Comparison of ENCODE assay signal across 11 cellular contexts in the genomic region with DNA sequence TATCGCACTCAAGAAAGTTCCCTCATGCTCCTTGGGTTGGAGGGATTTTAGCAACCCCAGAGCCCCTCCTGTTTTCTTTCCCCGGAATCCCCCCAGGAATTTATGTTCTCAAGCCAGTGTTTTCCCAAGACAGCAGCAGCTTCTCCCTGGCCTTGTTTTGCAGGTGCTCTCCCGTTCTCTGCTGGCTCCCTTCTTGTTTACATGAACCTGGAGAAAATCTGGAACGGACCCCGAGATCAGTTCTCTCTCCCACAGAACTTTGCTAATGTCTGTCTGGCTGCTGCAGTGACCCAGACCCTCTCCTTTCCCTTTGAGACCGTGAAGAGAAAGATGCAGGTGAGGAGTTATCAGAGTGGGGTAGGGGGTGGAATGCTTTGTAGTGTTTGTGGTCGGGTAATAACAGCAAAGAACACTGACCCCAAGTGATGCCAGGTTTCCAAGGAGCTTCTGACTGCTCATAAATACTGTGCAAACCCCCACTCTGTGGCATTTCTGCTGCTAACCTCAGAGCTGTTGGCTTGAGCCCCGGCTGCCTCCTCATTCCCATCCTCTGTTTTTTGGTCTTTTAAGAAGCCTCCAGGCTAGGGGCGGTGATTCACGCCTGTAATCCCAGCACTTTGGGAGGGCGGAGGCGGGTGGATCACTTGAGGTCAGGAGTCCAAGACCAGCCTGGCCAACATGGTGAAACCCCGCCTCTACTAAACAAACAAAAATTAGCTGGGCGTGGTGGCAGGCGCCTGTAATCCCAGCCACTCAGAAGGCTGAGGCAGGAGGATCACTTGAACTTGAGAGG. TPM values are rescaled to one million over a fixed set of nuclear protein-coding genes. Genes with fewer than 3 reads are reported as not detected.
DNase-seq lines count a peak whose midpoint lies in the region; ATAC-seq and TF ChIP-seq lines count a peak whose summit lies in the region.
"Had no signal": no experiment of that assay in that cellular context is flagged by ENCODE, and none has a peak within 500 bp of the region (broad histone marks: within the 10 kb centered on the region; RNA-seq: fewer than 3 reads in every experiment).

No MANE protein-coding gene starts in this region.

- no peaks in the 10 kb centered on the region for H3K79me1 ChIP-seq in trophoblast cell (ENCODE audit: low read length)

- no peak overlapping the region for H3K4me2 ChIP-seq in trophoblast cell (ENCODE audit: low read length)

- H3K27ac Mint-ChIP-seq in Caco-2 (ENCODE audit: unreplicated experiment): peak overlapping the region; percentile 87
- H3K27ac Mint-ChIP-seq in naive thymus-derived CD4-positive, alpha-beta T cell: no peak overlapping the region

- H3K36me3 ChIP-seq in Caco-2 (ENCODE audit: control insufficient read depth, insufficient read depth, low read length) (no peaks in the 10 kb centered on the region), trophoblast cell (ENCODE audit: control insufficient read depth in 1 of 2, insufficient read depth in 2 of 2, low read length in 2 of 2) (peaks cover 0 to 3% of the 10 kb centered on the region in 2 experiments)
- H3K36me3 ChIP-seq in naive thymus-derived CD4-positive, alpha-beta T cell (ENCODE audit: control insufficient read depth in 2 of 3, insufficient read depth in 3 of 3, low read length in 3 of 3): no peaks in the 10 kb centered on the region

- H2BK5ac ChIP-seq in trophoblast cell (ENCODE audit: low read depth, low read length, poor library complexity): no peak overlapping the region

- H3K9me3 Mint-ChIP-seq in Caco-2 (ENCODE audit: unreplicated experiment): no peaks in the 10 kb centered on the region
- no peaks in the 10 kb centered on the region for H3K9me3 Mint-ChIP-seq in naive thymus-derived CD4-positive, alpha-beta T cell

- ATAC-seq in naive thymus-derived CD4-positive, alpha-beta T cell: no peak

- no peak for TF ChIP-seq CTCF in Caco-2 (IDR thresholded peaks at IDR 0.05; ENCODE audit: insufficient read depth in 1 of 2, low read depth in 1 of 2, low read length in 1 of 2, severe bottlenecking in 1 of 2, unreplicated experiment in 1 of 2)

- POLR2A ChIA-PET in Caco-2 (lab: Charles Lee): interaction anchor here (0.8 kb wide), 1 partner anchor 12 kb away, joined by 3 read pairs; no protein-coding TSS in a partner anchor
- POLR2A ChIA-PET in HEK293T (lab: Yijun Ruan, JAX): interaction anchor here (0.6 to 1.1 kb wide), 3 partner anchors 58 to 381 kb away, joined by 3 to 4 read pairs (median 3); partner anchors contain the start of genes RPL39 and SLC25A5
- POLR2A ChIA-PET in naive thymus-derived CD4-positive, alpha-beta T cell (lab: Charles Lee): no interaction called here

- no peak overlapping the region for H4K91ac ChIP-seq in trophoblast cell (ENCODE audit: low read depth, low read length)

- DNase-seq in Caco-2 (peak; percentile 83 to 87), NCI-H226 (peak; percentile 88), epidermal melanocyte (ENCODE audit: insufficient read length, low spot score) (peak; percentile 33), trophoblast cell (peak; percentile 75 to 83), HEK293T (ENCODE audit: extremely low spot score) (no peak)
- DNase-seq in activated T-cell treated with anti-CD3 and anti-CD28 coated beads, Interleukin-2, amount 50 U/mL, for 1 hour: no peak
- DNase-seq in naive thymus-derived CD4-positive, alpha-beta T cell: no peak
- DNase-seq in activated CD4-positive, alpha-beta T cell treated with anti-CD3 and anti-CD28 coated beads for 4 hours: no peak
- DNase-seq: activated CD4-positive, alpha-beta T cell treated with anti-CD3 and anti-CD28 coated beads, Interleukin-2, amount 50 U/mL, for 48 hours; NCI-H1694 had no signal

- H3K4me1 Mint-ChIP-seq in Caco-2 (ENCODE audit: low read depth, unreplicated experiment): peaks cover 12% of the 10 kb centered on the region
- no peaks in the 10 kb centered on the region for H3K4me1 Mint-ChIP-seq in naive thymus-derived CD4-positive, alpha-beta T cell

- BruUV-seq in Caco-2 (replicated peaks; lab: Mats Ljungman, UMichigan): no TSS peak

- CTCF ChIA-PET in Caco-2 (lab: Charles Lee) (interaction anchor here (0.6 kb wide), 1 partner anchor 102 kb away, joined by 3 read pairs; no protein-coding TSS in a partner anchor), HEK293T (lab: Yijun Ruan, JAX) (interaction anchor here (0.9 kb wide), 1 partner anchor 102 kb away, joined by 3 read pairs; no protein-coding TSS in a partner anchor)
- CTCF ChIA-PET in naive thymus-derived CD4-positive, alpha-beta T cell (lab: Charles Lee): no interaction called here

- H3K4me1 ChIP-seq in Caco-2 (peaks cover 21% of the 10 kb centered on the region), trophoblast cell (ENCODE audit: control insufficient read depth in 1 of 2, insufficient read depth in 2 of 2, low read length in 2 of 2) (peaks cover 0 to 3% of the 10 kb centered on the region in 2 experiments)
- no peaks in the 10 kb centered on the region for H3K4me1 ChIP-seq in naive thymus-derived CD4-positive, alpha-beta T cell (ENCODE audit: control insufficient read depth in 2 of 2, insufficient read depth in 2 of 2, low read length in 2 of 2)

- H3K18ac ChIP-seq in trophoblast cell (ENCODE audit: low read length): no peak overlapping the region

- intact Hi-C loops in Caco-2 (cut with micrococcal nuclease; ENCODE audit: unreplicated experiment): loop anchor here (1.0 to 10.0 kb wide), 3 partner anchors 11 to 115 kb away; partner anchors contain the start of gene SLC25A43
- intact Hi-C loops in naive thymus-derived CD4-positive, alpha-beta T cell (cut with micrococcal nuclease): no loop called here

- H3K23ac ChIP-seq in trophoblast cell (ENCODE audit: low read length): no peak overlapping the region

- H3K14ac ChIP-seq in trophoblast cell (ENCODE audit: low read length): no peak overlapping the region

- H4K8ac ChIP-seq in trophoblast cell (ENCODE audit: low read depth, low read length): no peak overlapping the region

- H2AFZ ChIP-seq in trophoblast cell (ENCODE audit: insufficient read depth, low read length, poor library complexity): no peak overlapping the region

- H3K27ac ChIP-seq in trophoblast cell (ENCODE audit: low read depth, low read length): no peak overlapping the region
- no peak overlapping the region for H3K27ac ChIP-seq in naive thymus-derived CD4-positive, alpha-beta T cell (ENCODE audit: low read depth, low read length)

- H2AK5ac ChIP-seq in trophoblast cell (ENCODE audit: low read length): no peak overlapping the region

- no peak overlapping the region for H3K4ac ChIP-seq in trophoblast cell (ENCODE audit: low read depth, low read length)

- WGBS in trophoblast cell (ENCODE audit: extremely low coverage, insufficient coverage, insufficient read length): no CpG with 5 or more reads among the region's 15 CpGs

- no peak overlapping the region for H2BK120ac ChIP-seq in trophoblast cell (ENCODE audit: insufficient read depth, low read length, poor library complexity)

- H3K4me3 Mint-ChIP-seq in Caco-2 (ENCODE audit: unreplicated experiment): peak overlapping the region; percentile 66
- H3K4me3 Mint-ChIP-seq in naive thymus-derived CD4-positive, alpha-beta T cell: no peak overlapping the region

- H3K9me3 ChIP-seq in Caco-2 (no peaks in the 10 kb centered on the region), trophoblast cell (ENCODE audit: insufficient read depth, low read depth, low read length) (no peaks in the 10 kb centered on the region)
- no peaks in the 10 kb centered on the region for H3K9me3 ChIP-seq in naive thymus-derived CD4-positive, alpha-beta T cell (ENCODE audit: control insufficient read depth in 2 of 3, low read length in 3 of 3)

- H3K4me3 ChIP-seq in Caco-2 (ENCODE audit: low read depth, low read length) (no peak overlapping the region), trophoblast cell (ENCODE audit: low read depth, low read length) (no peak overlapping the region)
- H3K4me3 ChIP-seq in naive thymus-derived CD4-positive, alpha-beta T cell (ENCODE audit: low read length): no peak overlapping the region

- no peak overlapping the region for H2BK12ac ChIP-seq in trophoblast cell (ENCODE audit: low read length)

- H3K27me3 ChIP-seq in Caco-2 (replicated peaks; ENCODE audit: control insufficient read depth, insufficient read depth, low read length) (no peaks in the 10 kb centered on the region), trophoblast cell (ENCODE audit: insufficient read depth, low read length) (no peaks in the 10 kb centered on the region)
- no peaks in the 10 kb centered on the region for H3K27me3 ChIP-seq in naive thymus-derived CD4-positive, alpha-beta T cell (ENCODE audit: control insufficient read depth in 2 of 2, insufficient read depth in 2 of 2, low read length in 2 of 2)

- H3K79me2 ChIP-seq in trophoblast cell (ENCODE audit: control insufficient read depth, insufficient read depth, low read length, poor library complexity): no peaks in the 10 kb centered on the region

- H3K36me3 Mint-ChIP-seq in Caco-2 (ENCODE audit: insufficient read depth, unreplicated experiment): peaks cover 14% of the 10 kb centered on the region
- peaks cover 0 to 9% (median 4%) of the 10 kb centered on the region in 5 donors for H3K36me3 Mint-ChIP-seq in naive thymus-derived CD4-positive, alpha-beta T cell

- H3K9ac ChIP-seq in trophoblast cell (ENCODE audit: low read length): no peak overlapping the region

- no peaks in the 10 kb centered on the region for H3K27me3 Mint-ChIP-seq in Caco-2 (ENCODE audit: insufficient read depth, unreplicated experiment)
- no peaks in the 10 kb centered on the region for H3K27me3 Mint-ChIP-seq in naive thymus-derived CD4-positive, alpha-beta T cell

- no peak overlapping the region for H4K12ac ChIP-seq in trophoblast cell (ENCODE audit: low read depth, low read length)

TF ChIP-seq in HEK293T, 16 proteins besides CTCF, POLR2A, EP300 and RAD21 (continues in another document):
- TF ChIP-seq CTBP1 (IDR thresholded peaks at IDR 0.05; ENCODE audit: borderline replicate concordance) (no peak), FOXM1 (IDR thresholded peaks at IDR 0.05; ENCODE audit: borderline replicate concordance) (no peak), LEF1 (IDR thresholded peaks at IDR 0.05; ENCODE audit: borderline replicate concordance) (no peak), TARDBP (IDR thresholded peaks at IDR 0.05) (no peak), ELF4 (IDR thresholded peaks at IDR 0.05) (no peak), SUZ12 (IDR thresholded peaks at IDR 0.05) (no peak), ARNT (IDR thresholded peaks at IDR 0.05) (no peak)

RNA-seq across cellular contexts. Expression of gene SLC25A43, which starts 11.1 kb away (rescaled TPM):
- 13.4 and 14.4 TPM in 2 replicates for total RNA-seq in Caco-2 (2022)
- polyA plus RNA-seq in trophoblast cell (2013): 3.2 and 3.8 TPM in 2 replicates
- total RNA-seq in naive thymus-derived CD4-positive, alpha-beta T cell: 1 to 10 TPM; 1.8 to 8.2 (median 2.6) TPM
- 1 to 10 TPM; 2.5 to 3.8 TPM for polyA plus RNA-seq in naive thymus-derived CD4-positive, alpha-beta T cell
- polyA plus RNA-seq: neural cell had no signal

RNA-seq across cellular contexts. Expression of gene SLC25A5, which starts 58.0 kb away (rescaled TPM):
- 416 and 445 TPM in 2 replicates for total RNA-seq in Caco-2 (2022)
- polyA plus RNA-seq in trophoblast cell (2013): 273 and 285 TPM in 2 replicates
- total RNA-seq in naive thymus-derived CD4-positive, alpha-beta T cell: 100 to 1,000 TPM in 3 of 5 experiments, 10 to 100 TPM in 2; 90.2 to 333 (median 132) TPM
- polyA plus RNA-seq in naive thymus-derived CD4-positive, alpha-beta T cell: 100 to 1,000 TPM; 252 to 287 TPM

Comparison
In these comparisons a context has a peak if more than half of its experiments do, and no peak if none do; other contexts are left out.
1. DNase-seq: peak in Caco-2 (2 of 2), NCI-H226 (single experiment), epidermal melanocyte (single experiment) and trophoblast cell (2 of 2); none in activated T-cell treated with anti-CD3 and anti-CD28 coated beads, Interleukin-2, amount 50 U/mL, for 1 hour (single experiment), HEK293T (single experiment), naive thymus-derived CD4-positive, alpha-beta T cell (0 of 9) and activated CD4-positive, alpha-beta T cell treated with anti-CD3 and anti-CD28 coated beads for 4 hours (0 of 2).